In the genomic region with DNA sequence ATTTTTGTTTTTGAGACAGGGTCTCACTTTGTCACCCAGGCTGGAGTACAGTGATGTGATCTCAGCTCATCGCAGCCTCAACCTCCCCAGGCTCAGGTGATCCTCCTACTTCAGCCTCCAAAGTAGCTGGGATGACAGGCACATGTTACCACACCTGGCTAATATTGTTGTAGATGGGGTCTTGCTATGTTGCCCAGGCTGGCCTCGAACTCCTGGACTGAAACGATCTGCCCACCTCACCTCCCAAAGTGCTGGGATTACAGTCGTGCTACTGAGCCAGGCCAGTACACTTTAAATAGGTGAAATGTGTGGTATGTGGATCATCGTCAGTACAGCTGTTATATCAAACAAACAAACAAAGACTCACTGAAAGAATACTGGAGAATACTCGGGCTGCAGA, we compare ENCODE assay signal across 38 cellular contexts. TPM values are rescaled to one million over a fixed set of nuclear protein-coding genes. Genes with fewer than 3 reads are reported as not detected.
"Had no signal": no experiment of that assay in that cellular context is flagged by ENCODE, and none has a peak within 500 bp of the region (broad histone marks: within the 10 kb centered on the region; RNA-seq: fewer than 3 reads in every experiment).

No MANE protein-coding gene starts in this region.

- H3K4me3 ChIP-seq: dorsolateral prefrontal cortex, esophagus muscularis mucosa, gastroesophageal sphincter, heart left ventricle, hepatocyte, left lung, smooth muscle cell, suprapubic skin, transverse colon, upper lobe of right lung, uterus had no signal

- FAIRE-seq: colon, islet of Langerhans had no signal

- H3K9ac ChIP-seq: parathyroid adenoma had no signal

- DNase-seq: dorsolateral prefrontal cortex; effector CD4-positive, alpha-beta T cell; endodermal cell; foreskin keratinocyte; heart left ventricle; left cardiac atrium; left lung; mesenchymal stem cell; midbrain; naive thymus-derived CD4-positive, alpha-beta T cell; stimulated activated CD4-positive, alpha-beta T cell treated with anti-CD3 and anti-CD28 coated beads, Interleukin-12 subunit alpha, Interleukin-12 subunit beta, amount 100 ng/mL, for 4 hours; stimulated activated CD4-positive, alpha-beta T cell treated with anti-CD3 and anti-CD28 coated beads, Interleukin-1b, Interleukin-23, amount 100 ng/mL, for 48 hours; stimulated activated CD4-positive, alpha-beta T cell treated with anti-CD3 and anti-CD28 coated beads, Interleukin-4, amount 100 ng/mL, for 1 hour; stimulated activated CD8-positive, alpha-beta memory T cell treated with anti-CD3 and anti-CD28 coated beads, Interleukin-4, amount 100 ng/mL, for 48 hours; stimulated activated naive CD4-positive, alpha-beta T cell; stimulated activated naive CD8-positive, alpha-beta T cell treated with anti-CD3 and anti-CD28 coated beads, Interleukin-15, amount 100 ng/mL, for 72 hours; transverse colon; upper lobe of right lung; uterus had no signal

- H3K27me3 Mint-ChIP-seq: naive thymus-derived CD4-positive, alpha-beta T cell; progenitor cell of endocrine pancreas; stimulated activated naive CD8-positive, alpha-beta T cell treated with anti-CD3 and anti-CD28 coated beads, Interleukin-15, amount 100 ng/mL, for 72 hours had no signal

- H3K27ac Mint-ChIP-seq: endodermal cell, progenitor cell of endocrine pancreas had no signal

- H3K4me1 ChIP-seq: esophagus muscularis mucosa, gastroesophageal sphincter, left lung, parathyroid adenoma, upper lobe of right lung, uterus had no signal

- H3K9me3 ChIP-seq: esophagus muscularis mucosa, gastroesophageal sphincter, heart left ventricle, left lung, suprapubic skin, transverse colon, upper lobe of right lung, uterus had no signal

- H3K36me3 ChIP-seq: transverse colon, uterus had no signal

- ATAC-seq: foreskin keratinocyte; gastroesophageal sphincter; heart left ventricle; left cardiac atrium; left lung; naive thymus-derived CD4-positive, alpha-beta T cell; sciatic nerve; stimulated activated naive CD8-positive, alpha-beta T cell treated with anti-CD3 and anti-CD28 coated beads, Interleukin-15, amount 100 ng/mL, for 72 hours; upper lobe of right lung had no signal

- H3K4me1 Mint-ChIP-seq: endodermal cell; stimulated activated naive CD8-positive, alpha-beta T cell treated with anti-CD3 and anti-CD28 coated beads, Interleukin-15, amount 100 ng/mL, for 72 hours had no signal

- H3K4me2 ChIP-seq: hepatocyte, smooth muscle cell had no signal

- H3K79me2 ChIP-seq: hepatocyte, parathyroid adenoma had no signal

- H3K27ac ChIP-seq: dorsolateral prefrontal cortex, esophagus muscularis mucosa, foreskin keratinocyte, gastroesophageal sphincter, heart left ventricle, hepatocyte, left lung, parathyroid adenoma, suprapubic skin, transverse colon, upper lobe of right lung, uterus had no signal

- H2AFZ ChIP-seq: hepatocyte, parathyroid adenoma had no signal

- H3K9me3 Mint-ChIP-seq: endodermal cell; naive thymus-derived CD4-positive, alpha-beta T cell; stimulated activated naive CD8-positive, alpha-beta T cell treated with anti-CD3 and anti-CD28 coated beads, Interleukin-15, amount 100 ng/mL, for 72 hours had no signal

- H3K4me3 Mint-ChIP-seq: endodermal cell; naive thymus-derived CD4-positive, alpha-beta T cell; stimulated activated naive CD8-positive, alpha-beta T cell treated with anti-CD3 and anti-CD28 coated beads, Interleukin-15, amount 100 ng/mL, for 72 hours had no signal

- H3K27me3 ChIP-seq: dorsolateral prefrontal cortex, esophagus muscularis mucosa, foreskin keratinocyte, gastroesophageal sphincter, heart left ventricle, hepatocyte, left lung, suprapubic skin, transverse colon, upper lobe of right lung, uterus had no signal

RNA-seq across cellular contexts. Expression of gene GPR153, which starts 35.0 kb away (rescaled TPM):
- polyA plus RNA-seq: naive thymus-derived CD4-positive, alpha-beta T cell had no signal

RNA-seq across cellular contexts. Expression of gene HES3, which starts 51.9 kb away (rescaled TPM):
- total RNA-seq: dorsolateral prefrontal cortex; epithelial cell of proximal tubule; esophagus muscularis mucosa; fibroblast of lung; foreskin keratinocyte; gastroesophageal sphincter; heart left ventricle; hepatocyte; kidney epithelial cell; left cardiac atrium; left lung; lower leg skin; lung microvascular endothelial cell; mucosa of gallbladder; naive thymus-derived CD4-positive, alpha-beta T cell; osteoblast; progenitor cell of endocrine pancreas; sciatic nerve; smooth muscle cell; suprapubic skin; transverse colon; upper lobe of right lung; uterus had no signal
- polyA plus RNA-seq: fibroblast of lung; foreskin keratinocyte; heart left ventricle; hepatocyte; naive thymus-derived CD4-positive, alpha-beta T cell; neural cell; smooth muscle cell; thymus had no signal
